35 cellular contexts compared by ENCODE assay signal in genomic region chr15:98596131-98596530, GRCh38.
"Had no signal": no experiment of that assay in that cellular context is flagged by ENCODE, and none has a peak within 500 bp of the region (broad histone marks: within the 10 kb centered on the region; RNA-seq: fewer than 3 reads in every experiment).

No MANE protein-coding gene starts in this region.

- H3K27me3 ChIP-seq: adrenal gland, cardiac muscle cell had no signal

- H3K27ac ChIP-seq: adrenal gland, cardiac muscle cell, VCaP had no signal

- H3K9me3 Mint-ChIP-seq: activated B cell treated with CpG ODN at 0.5 μM for 24 hours; activated CD4-positive, alpha-beta memory T cell treated with anti-CD3 and anti-CD28 coated beads for 36 hours; activated CD4-positive, alpha-beta T cell treated with anti-CD3 and anti-CD28 coated beads, Interleukin-2, amount 10 ng/mL, durations not matched to agents 24 days and 14 days; activated CD8-positive, alpha-beta T cell treated with anti-CD3 and anti-CD28 coated beads for 36 hours; activated naive CD4-positive, alpha-beta T cell treated with anti-CD3 and anti-CD28 coated beads for 36 hours; activated naive CD4-positive, alpha-beta T cell treated with anti-CD3 and anti-CD28 coated beads, Interleukin-2, amount 50 U/mL, for 72 hours; activated naive CD8-positive, alpha-beta T cell treated with anti-CD3 and anti-CD28 coated beads for 36 hours; activated T-cell treated with anti-CD3 and anti-CD28 coated beads, Interleukin-2, amount 50 U/mL, for 4 hours; activated T-cell treated with anti-CD3 and anti-CD28 coated beads, Interleukin-2, amount 50 U/mL, for 72 hours; activated T-helper 1 cell treated with anti-CD3 and anti-CD28 coated beads, Interleukin-12 subunit alpha, Interleukin-12 subunit beta, Interleukin-2, Interleukin-4 antibody, amounts not matched to agents 30 ng/mL and 10 ng/mL and 1 ng/mL, durations not matched to agents 14 hours and 24 hours and 36 hours; activated T-helper 17 cell treated with anti-CD3 and anti-CD28 coated beads, Interleukin-2, amount 50 U/mL, for 72 hours; central memory CD8-positive, alpha-beta T cell; T-helper 1 cell treated with Interleukin-12 subunit alpha and Interleukin-12 subunit beta and Interleukin-4 antibody, amounts not matched to agents 30 μg/mL and 1 μg/mL, for 36 hours; T-helper 2 cell treated with Interferon-gamma antibody and Interleukin-4, amounts not matched to agents 5 μg/mL and 100 μg/mL, for 36 hours had no signal

- H3K27me3 Mint-ChIP-seq: activated CD8-positive, alpha-beta T cell treated with anti-CD3 and anti-CD28 coated beads for 36 hours had no signal

- H3K36me3 Mint-ChIP-seq: activated CD4-positive, alpha-beta memory T cell treated with anti-CD3 and anti-CD28 coated beads for 36 hours; activated naive CD4-positive, alpha-beta T cell treated with anti-CD3 and anti-CD28 coated beads, Interleukin-2, amount 50 U/mL, for 72 hours; brain had no signal

- H3K9me3 ChIP-seq: adrenal gland had no signal

- H3K4me3 ChIP-seq: adrenal gland, cardiac muscle cell had no signal

- H3K27ac Mint-ChIP-seq: activated B cell treated with CpG ODN at 0.5 μM for 24 hours; activated CD4-positive, alpha-beta memory T cell treated with anti-CD3 and anti-CD28 coated beads for 36 hours; activated CD4-positive, alpha-beta T cell treated with anti-CD3 and anti-CD28 coated beads, Interleukin-2, amount 10 ng/mL, durations not matched to agents 24 days and 14 days; activated CD8-positive, alpha-beta T cell treated with anti-CD3 and anti-CD28 coated beads for 36 hours; activated naive CD4-positive, alpha-beta T cell treated with anti-CD3 and anti-CD28 coated beads for 36 hours; activated naive CD4-positive, alpha-beta T cell treated with anti-CD3 and anti-CD28 coated beads, Interleukin-2, amount 50 U/mL, for 72 hours; activated naive CD8-positive, alpha-beta T cell treated with anti-CD3 and anti-CD28 coated beads for 36 hours; activated T-cell treated with anti-CD3 and anti-CD28 coated beads, Interleukin-2, amount 50 U/mL, for 72 hours; activated T-helper 1 cell treated with anti-CD3 and anti-CD28 coated beads, Interleukin-12 subunit alpha, Interleukin-12 subunit beta, Interleukin-2, Interleukin-4 antibody, amounts not matched to agents 30 ng/mL and 10 ng/mL and 1 ng/mL, durations not matched to agents 14 hours and 24 hours and 36 hours; activated T-helper 17 cell treated with anti-CD3 and anti-CD28 coated beads, Interleukin-2, amount 50 U/mL, for 72 hours; brain; T-helper 1 cell treated with Interleukin-12 subunit alpha and Interleukin-12 subunit beta and Interleukin-4 antibody, amounts not matched to agents 30 μg/mL and 1 μg/mL, for 36 hours; T-helper 2 cell treated with Interferon-gamma antibody and Interleukin-4, amounts not matched to agents 5 μg/mL and 100 μg/mL, for 36 hours had no signal

- H3K4me3 Mint-ChIP-seq: activated B cell treated with CpG ODN at 0.5 μM for 24 hours; activated CD4-positive, alpha-beta memory T cell treated with anti-CD3 and anti-CD28 coated beads for 36 hours; activated CD4-positive, alpha-beta T cell treated with anti-CD3 and anti-CD28 coated beads, Interleukin-2, amount 10 ng/mL, durations not matched to agents 24 days and 14 days; activated CD8-positive, alpha-beta T cell treated with anti-CD3 and anti-CD28 coated beads for 36 hours; activated naive CD4-positive, alpha-beta T cell treated with anti-CD3 and anti-CD28 coated beads for 36 hours; activated naive CD8-positive, alpha-beta T cell treated with anti-CD3 and anti-CD28 coated beads for 36 hours; activated T-cell treated with anti-CD3 and anti-CD28 coated beads, Interleukin-2, amount 50 U/mL, for 4 hours; activated T-cell treated with anti-CD3 and anti-CD28 coated beads, Interleukin-2, amount 50 U/mL, for 72 hours; activated T-helper 1 cell treated with anti-CD3 and anti-CD28 coated beads, Interleukin-12 subunit alpha, Interleukin-12 subunit beta, Interleukin-2, Interleukin-4 antibody, amounts not matched to agents 30 ng/mL and 10 ng/mL and 1 ng/mL, durations not matched to agents 14 hours and 24 hours and 36 hours; activated T-helper 17 cell treated with anti-CD3 and anti-CD28 coated beads, Interleukin-2, amount 50 U/mL, for 72 hours; brain; central memory CD8-positive, alpha-beta T cell; T-helper 1 cell treated with Interleukin-12 subunit alpha and Interleukin-12 subunit beta and Interleukin-4 antibody, amounts not matched to agents 30 μg/mL and 1 μg/mL, for 36 hours; T-helper 2 cell treated with Interferon-gamma antibody and Interleukin-4, amounts not matched to agents 5 μg/mL and 100 μg/mL, for 36 hours had no signal

- DNase-seq: activated B cell treated with CpG ODN at 0.5 μM for 24 hours; activated CD4-positive, alpha-beta memory T cell treated with anti-CD3 and anti-CD28 coated beads for 36 hours; activated CD4-positive, alpha-beta T cell treated with anti-CD3 and anti-CD28 coated beads for 4 hours; activated CD4-positive, alpha-beta T cell treated with anti-CD3 and anti-CD28 coated beads, Interleukin-2, amount 10 ng/mL, durations not matched to agents 24 days and 14 days; activated CD4-positive, alpha-beta T cell treated with anti-CD3 and anti-CD28 coated beads, Interleukin-2, amount 50 U/mL, for 1 hour; activated CD4-positive, alpha-beta T cell treated with anti-CD3 and anti-CD28 coated beads, Interleukin-2, amount 50 U/mL, for 4 hours; activated CD4-positive, CD25-positive, alpha-beta regulatory T cell treated with anti-CD3 and anti-CD28 coated beads, Interleukin-2, amount 50 U/mL, for 72 hours; activated CD8-positive, alpha-beta memory T cell treated with anti-CD3 and anti-CD28 coated beads, Interleukin-2, amount 50 U/mL, for 4 hours; activated CD8-positive, alpha-beta T cell treated with anti-CD3 and anti-CD28 coated beads for 36 hours; activated effector memory CD4-positive, alpha-beta T cell treated with anti-CD3 and anti-CD28 coated beads, Interleukin-2, amount 50 U/mL, for 16 hours; activated gamma-delta T cell treated with Interleukin-2 at 50 U/mL for 16 hours; activated naive CD4-positive, alpha-beta T cell; activated naive CD4-positive, alpha-beta T cell treated with anti-CD3 and anti-CD28 coated beads for 36 hours; activated naive CD4-positive, alpha-beta T cell treated with anti-CD3 and anti-CD28 coated beads, Interleukin-2, amount 50 U/mL, for 16 hours; activated naive CD8-positive, alpha-beta T cell treated with anti-CD3 and anti-CD28 coated beads for 36 hours; activated T-cell treated with anti-CD3 and anti-CD28 coated beads for 4 hours; activated T-cell treated with anti-CD3 and anti-CD28 coated beads, Interleukin-2, amount 50 U/mL, for 1 hour; activated T-cell treated with anti-CD3 and anti-CD28 coated beads, Interleukin-2, amount 50 U/mL, for 4 hours; activated T-cell treated with anti-CD3 and anti-CD28 coated beads, Interleukin-2, amount 50 U/mL, for 72 hours; amniotic stem cell; aorta; caudate nucleus; T-helper 1 cell; T-helper 2 cell; T-helper 9 cell had no signal

- ATAC-seq: activated CD8-positive, alpha-beta T cell treated with anti-CD3 and anti-CD28 coated beads for 36 hours; activated naive CD4-positive, alpha-beta T cell treated with anti-CD3 and anti-CD28 coated beads, Interleukin-2, amount 50 U/mL, for 72 hours; activated T-cell treated with anti-CD3 and anti-CD28 coated beads, Interleukin-2, amount 50 U/mL, for 4 hours; activated T-cell treated with anti-CD3 and anti-CD28 coated beads, Interleukin-2, amount 50 U/mL, for 72 hours; activated T-helper 17 cell treated with anti-CD3 and anti-CD28 coated beads, Interleukin-2, amount 50 U/mL, for 72 hours had no signal

- H3K36me3 ChIP-seq: adrenal gland, cardiac muscle cell had no signal
